Comparison of ENCODE assay signal across 25 cellular contexts in genomic region chr2:140359056-140359771, GRCh38.
"Had no signal": no experiment of that assay in that cellular context is flagged by ENCODE, and none has a peak within 500 bp of the region (broad histone marks: within the 10 kb centered on the region; RNA-seq: fewer than 3 reads in every experiment).

No MANE protein-coding gene starts in this region.

- DNase-seq: cortex of kidney; dorsolateral prefrontal cortex; effector CD8-positive, alpha-beta T cell; foreskin fibroblast; head of caudate nucleus; left colon; left ventricle myocardium superior; mesendoderm; naive B cell; nephron progenitor cell; retina; right lobe of liver; stimulated activated CD4-positive, alpha-beta T cell treated with anti-CD3 and anti-CD28 coated beads, Interleukin-4, amount 100 ng/mL, for 1 hour; stimulated activated CD8-positive, alpha-beta memory T cell treated with anti-CD3 and anti-CD28 coated beads, Interleukin-4, amount 100 ng/mL, for 48 hours; stimulated activated naive CD8-positive, alpha-beta T cell treated with anti-CD3 and anti-CD28 coated beads, Interleukin-15, Interleukin-2, amounts not matched to agents 100 U/mL and 50 U/mL, for 24 hours; thyroid gland; upper lobe of left lung had no signal

- H3K4me3 Mint-ChIP-seq: naive B cell; nephron progenitor cell; stimulated activated effector memory CD8-positive, alpha-beta T cell treated with anti-CD3 and anti-CD28 coated beads, Interleukin-12 subunit alpha, Interleukin-12 subunit beta, amount 100 ng/mL, for 72 hours had no signal

- H3K27ac ChIP-seq: dorsolateral prefrontal cortex, gastroesophageal sphincter, hepatocyte, parathyroid adenoma, prostate gland, right lobe of liver, suprapubic skin, thyroid gland, upper lobe of left lung, vagina had no signal

- H3K4me1 ChIP-seq: gastroesophageal sphincter, parathyroid adenoma, prostate gland, right lobe of liver, suprapubic skin, thyroid gland, upper lobe of left lung, vagina had no signal

- H3K27me3 ChIP-seq: dorsolateral prefrontal cortex, gastroesophageal sphincter, hepatocyte, right lobe of liver, suprapubic skin, thyroid gland, upper lobe of left lung, vagina had no signal

- H3K9ac ChIP-seq: parathyroid adenoma had no signal

- H3K4me1 Mint-ChIP-seq: naive B cell; nephron progenitor cell; stimulated activated effector memory CD8-positive, alpha-beta T cell treated with anti-CD3 and anti-CD28 coated beads, Interleukin-12 subunit alpha, Interleukin-12 subunit beta, amount 100 ng/mL, for 72 hours had no signal

- H3K27me3 Mint-ChIP-seq: naive B cell had no signal

- H3K9me3 Mint-ChIP-seq: naive B cell; nephron progenitor cell; stimulated activated effector memory CD8-positive, alpha-beta T cell treated with anti-CD3 and anti-CD28 coated beads, Interleukin-12 subunit alpha, Interleukin-12 subunit beta, amount 100 ng/mL, for 72 hours had no signal

- H2AFZ ChIP-seq: hepatocyte, parathyroid adenoma had no signal

- H3K4me3 ChIP-seq: dorsolateral prefrontal cortex, gastroesophageal sphincter, hepatocyte, lung, prostate gland, right lobe of liver, suprapubic skin, thyroid gland, upper lobe of left lung, vagina had no signal

- H3K36me3 Mint-ChIP-seq: naive B cell; stimulated activated effector memory CD8-positive, alpha-beta T cell treated with anti-CD3 and anti-CD28 coated beads, Interleukin-12 subunit alpha, Interleukin-12 subunit beta, amount 100 ng/mL, for 72 hours had no signal

- H3K9me3 ChIP-seq: gastroesophageal sphincter, prostate gland, right lobe of liver, suprapubic skin, thyroid gland, upper lobe of left lung, vagina had no signal

- ATAC-seq: gastroesophageal sphincter; left colon; left ventricle myocardium superior; right lobe of liver; stimulated activated effector memory CD8-positive, alpha-beta T cell treated with anti-CD3 and anti-CD28 coated beads, Interleukin-12 subunit alpha, Interleukin-12 subunit beta, amount 100 ng/mL, for 72 hours; stimulated activated naive CD8-positive, alpha-beta T cell treated with anti-CD3 and anti-CD28 coated beads, Interleukin-15, Interleukin-2, amounts not matched to agents 100 U/mL and 50 U/mL, for 24 hours had no signal

- H3K27ac Mint-ChIP-seq: naive B cell; nephron progenitor cell; stimulated activated effector memory CD8-positive, alpha-beta T cell treated with anti-CD3 and anti-CD28 coated beads, Interleukin-12 subunit alpha, Interleukin-12 subunit beta, amount 100 ng/mL, for 72 hours had no signal

- H3K36me3 ChIP-seq: gastroesophageal sphincter, prostate gland, right lobe of liver, suprapubic skin, thyroid gland, upper lobe of left lung, vagina had no signal

- H3K4me2 ChIP-seq: hepatocyte had no signal

- H3K79me2 ChIP-seq: hepatocyte, parathyroid adenoma had no signal
